8 cellular contexts compared by ENCODE assay signal in the genomic region with DNA sequence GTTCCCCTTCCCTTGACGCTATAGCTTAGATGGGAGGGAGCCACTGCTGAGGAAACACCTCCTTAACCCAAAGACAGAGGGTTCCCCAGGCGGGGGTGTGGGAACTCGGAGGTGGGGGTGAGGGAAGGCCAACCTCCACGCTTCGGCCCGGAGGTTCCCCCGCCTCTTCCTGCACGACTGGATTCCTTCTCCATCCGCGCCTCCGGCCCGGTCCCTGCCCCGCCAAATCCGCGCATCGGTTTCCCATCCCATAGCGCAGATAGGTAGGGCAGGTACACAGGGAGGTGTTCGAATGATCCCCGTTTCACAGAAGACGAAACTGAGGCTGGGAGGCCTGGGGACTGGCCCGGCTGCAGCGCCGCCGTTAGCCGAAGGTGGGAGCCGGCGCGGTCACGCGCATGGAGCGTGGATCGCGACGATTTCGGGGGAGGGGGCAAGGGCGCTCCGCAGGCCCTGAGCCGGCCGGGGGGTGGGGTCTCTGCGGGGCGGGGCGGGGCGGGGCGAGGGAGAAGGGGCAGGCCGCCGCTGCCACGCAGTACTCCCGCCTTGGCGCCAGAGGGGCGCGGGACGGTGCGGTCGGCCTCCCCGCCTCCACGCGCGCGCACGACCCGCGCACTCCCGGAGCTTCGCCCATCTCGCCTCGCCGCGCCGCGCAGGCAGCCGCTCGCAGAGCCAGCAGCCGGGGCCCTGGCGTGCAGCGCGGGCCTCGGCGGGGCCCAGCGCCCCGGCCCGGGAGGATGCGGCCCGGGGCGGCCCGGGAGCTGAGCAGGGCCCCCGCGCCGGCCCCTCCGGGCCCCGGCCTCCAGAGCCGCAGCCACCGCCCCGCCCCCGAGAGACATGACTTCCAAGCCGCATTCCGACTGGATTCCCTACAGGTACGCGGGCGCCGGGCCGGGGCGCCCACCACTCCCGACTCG. TPM values are rescaled to one million over a fixed set of nuclear protein-coding genes. Genes with fewer than 3 reads are reported as not detected.
A peak's percentile ranks its signal among the peaks of the same experiment; 100 is the strongest.
DNase-seq lines count a peak whose midpoint lies in the region; ATAC-seq, FAIRE-seq and TF ChIP-seq lines count a peak whose summit lies in the region.

A gene with protein sequence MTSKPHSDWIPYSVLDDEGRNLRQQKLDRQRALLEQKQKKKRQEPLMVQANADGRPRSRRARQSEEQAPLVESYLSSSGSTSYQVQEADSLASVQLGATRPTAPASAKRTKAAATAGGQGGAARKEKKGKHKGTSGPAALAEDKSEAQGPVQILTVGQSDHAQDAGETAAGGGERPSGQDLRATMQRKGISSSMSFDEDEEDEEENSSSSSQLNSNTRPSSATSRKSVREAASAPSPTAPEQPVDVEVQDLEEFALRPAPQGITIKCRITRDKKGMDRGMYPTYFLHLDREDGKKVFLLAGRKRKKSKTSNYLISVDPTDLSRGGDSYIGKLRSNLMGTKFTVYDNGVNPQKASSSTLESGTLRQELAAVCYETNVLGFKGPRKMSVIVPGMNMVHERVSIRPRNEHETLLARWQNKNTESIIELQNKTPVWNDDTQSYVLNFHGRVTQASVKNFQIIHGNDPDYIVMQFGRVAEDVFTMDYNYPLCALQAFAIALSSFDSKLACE (plus strand): TSS at position 538 of the 917 bp plus-strand sequence. CDS start 300 bp downstream, at position 838.

- H3K4me3 ChIP-seq in CD8-positive, alpha-beta T cell (ENCODE audit: low read depth, low read length): peak within 1 kb of the TSS; percentile 23
- H3K4me3 ChIP-seq in MM.1S (ENCODE audit: low read length) (peak within 1 kb of the TSS; percentile 37; the same call in 1 of the 2 replicates), mammary epithelial cell (replicated peaks in 1 of 3; ENCODE audit: insufficient read depth in 1 of 3, low read depth in 2 of 3, low read length in 3 of 3) (peak within 1 kb of the TSS in 2 of 3 experiments; percentile 45 to 51), kidney (ENCODE audit: low read length in 2 of 2) (peak within 1 kb of the TSS; percentile 59 to 73)

- H3K79me2 ChIP-seq in MM.1S (ENCODE audit: low read length) (no peaks in the 10 kb centered on the region), mammary epithelial cell (ENCODE audit: insufficient read depth, low read length) (no peaks in the 10 kb centered on the region)

- dilution Hi-C loops in mammary epithelial cell (cut with HindIII; ENCODE audit: low sequenced_read_pairs): no loop called here

- no peaks in the 10 kb centered on the region for H3K9me3 Mint-ChIP-seq in CD8-positive, alpha-beta T cell

- H3K27ac Mint-ChIP-seq in CD8-positive, alpha-beta T cell: no peak within 1 kb of the TSS

- no TSS peak for BruUV-seq in mammary epithelial cell (replicated peaks; lab: Mats Ljungman, UMichigan)

- no peak for DNase-seq in CD8-positive, alpha-beta T cell
- DNase-seq in MM.1S: no peak
- no peak for DNase-seq in mammary epithelial cell
- no peak for DNase-seq in kidney
- DNase-seq in stimulated activated naive CD8-positive, alpha-beta T cell treated with anti-CD3 and anti-CD28 coated beads, Interleukin-15, Interleukin-2, amounts not matched to agents 100 U/mL and 50 U/mL, for 24 hours: no peak
- no peak for DNase-seq in NCI-H1092 (lab: John Stamatoyannopoulos, UW)
- DNase-seq in GF-D8 (lab: John Stamatoyannopoulos, UW): no peak

- 0% methylated on average over 1 of the region's 104 CpGs for WGBS in mammary epithelial cell (ENCODE audit: low coverage, missing lambda C conversion rate)

- no peak for TF ChIP-seq CTCF in CD8-positive, alpha-beta T cell (IDR thresholded peaks at IDR 0.05)
- TF ChIP-seq CTCF in MM.1S (IDR thresholded peaks at IDR 0.05; ENCODE audit: low read length) (no peak), mammary epithelial cell (conservative IDR thresholded peaks at IDR 0.05 in 1 of 2, IDR thresholded peaks at IDR 0.05 in 1 of 2; ENCODE audit: extremely low read depth in 1 of 2, insufficient read depth in 1 of 2, low read depth in 1 of 2, low read length in 2 of 2) (no peak), kidney (IDR thresholded peaks at IDR 0.05; ENCODE audit: borderline replicate concordance, extremely low read depth, insufficient read depth) (no peak)

- H3K9me3 ChIP-seq in CD8-positive, alpha-beta T cell (ENCODE audit: low read length): no peaks in the 10 kb centered on the region
- H3K9me3 ChIP-seq in MM.1S (replicated peaks; ENCODE audit: insufficient read depth, low read length): no peaks in the 10 kb centered on the region
- no peaks in the 10 kb centered on the region for H3K9me3 ChIP-seq in mammary epithelial cell (replicated peaks; ENCODE audit: insufficient read depth, low read length)
- H3K9me3 ChIP-seq in kidney (ENCODE audit: control insufficient read depth in 1 of 2, low read length in 2 of 2): no peaks in the 10 kb centered on the region

- POLR2A ChIA-PET in CD8-positive, alpha-beta T cell (lab: Charles Lee): no interaction called here

- in situ Hi-C loops in mammary epithelial cell (cut with MboI; ENCODE audit: low sequenced_read_pairs in 2 of 2): loop anchor here in 1 of 2 donors (10.0 kb wide), 1 partner anchor 76 kb away; no protein-coding TSS in a partner anchor

- H3K36me3 ChIP-seq in CD8-positive, alpha-beta T cell (ENCODE audit: insufficient read depth, low read length): no peaks in the 10 kb centered on the region
- H3K36me3 ChIP-seq in MM.1S (replicated peaks; ENCODE audit: insufficient read depth, low read length): no peaks in the 10 kb centered on the region
- no peaks in the 10 kb centered on the region for H3K36me3 ChIP-seq in mammary epithelial cell (ENCODE audit: insufficient read depth, low read length)
- no peaks in the 10 kb centered on the region for H3K36me3 ChIP-seq in kidney (ENCODE audit: control insufficient read depth in 1 of 2, insufficient read depth in 2 of 2, low read length in 2 of 2)

- peaks cover 10% of the 10 kb centered on the region for H3K27me3 ChIP-seq in CD8-positive, alpha-beta T cell (ENCODE audit: insufficient read depth, low read length)
- H3K27me3 ChIP-seq in MM.1S (replicated peaks; ENCODE audit: insufficient read depth, low read length) (no peaks in the 10 kb centered on the region), mammary epithelial cell (ENCODE audit: insufficient read depth, low read length) (peaks cover 6% of the 10 kb centered on the region)

- ATAC-seq in CD8-positive, alpha-beta T cell: no peak
- ATAC-seq in stimulated activated naive CD8-positive, alpha-beta T cell treated with anti-CD3 and anti-CD28 coated beads, Interleukin-15, Interleukin-2, amounts not matched to agents 100 U/mL and 50 U/mL, for 24 hours: peak; percentile 33
- no peak for ATAC-seq in GM18858 (IDR thresholded peaks at IDR 0.05; ENCODE audit: unreplicated experiment)

- peaks cover 9% of the 10 kb centered on the region for H3K4me1 ChIP-seq in CD8-positive, alpha-beta T cell (ENCODE audit: insufficient read depth, low read length)
- H3K4me1 ChIP-seq in MM.1S (ENCODE audit: low read length): no peaks in the 10 kb centered on the region
- H3K4me1 ChIP-seq in mammary epithelial cell (ENCODE audit: insufficient read depth, low read length): peaks cover 9% of the 10 kb centered on the region
- peaks cover 13 to 21% of the 10 kb centered on the region in 2 donors for H3K4me1 ChIP-seq in kidney (ENCODE audit: control insufficient read depth in 1 of 2, insufficient read depth in 1 of 2, low read depth in 1 of 2, low read length in 2 of 2)

- H3K27ac ChIP-seq in CD8-positive, alpha-beta T cell (ENCODE audit: low read depth, low read length): no peak within 1 kb of the TSS
- H3K27ac ChIP-seq in MM.1S (ENCODE audit: low read length): no peak within 1 kb of the TSS
- H3K27ac ChIP-seq in mammary epithelial cell (ENCODE audit: insufficient read depth, low read depth, low read length): no peak within 1 kb of the TSS
- H3K27ac ChIP-seq in kidney (ENCODE audit: low read depth in 2 of 2, low read length in 2 of 2): no peak within 1 kb of the TSS

- H4K20me1 ChIP-seq in MM.1S (ENCODE audit: insufficient read depth, low read length) (no peaks in the 10 kb centered on the region), mammary epithelial cell (ENCODE audit: insufficient read depth, low read length) (no peaks in the 10 kb centered on the region)

- H3K36me3 Mint-ChIP-seq in CD8-positive, alpha-beta T cell: no peaks in the 10 kb centered on the region

- H3K9ac ChIP-seq in MM.1S (ENCODE audit: low read length) (no peak within 1 kb of the TSS), mammary epithelial cell (ENCODE audit: insufficient read depth, low read length) (no peak within 1 kb of the TSS), kidney (ENCODE audit: low read length in 2 of 2) (peak within 1 kb of the TSS in 1 of 2 donors; percentile 67)

- no peaks in the 10 kb centered on the region for H3F3A ChIP-seq in MM.1S (ENCODE audit: insufficient read depth, low read length)

- H3K4me1 Mint-ChIP-seq in CD8-positive, alpha-beta T cell (ENCODE audit: low read depth): peaks cover 8% of the 10 kb centered on the region

- H2AFZ ChIP-seq in MM.1S (ENCODE audit: low read length): peak within 1 kb of the TSS; percentile 38; the same call in 1 of the 2 replicates
- H2AFZ ChIP-seq in mammary epithelial cell (ENCODE audit: low read depth, low read length): peak within 1 kb of the TSS; percentile 68

- H3K4me3 Mint-ChIP-seq in CD8-positive, alpha-beta T cell: peak within 1 kb of the TSS; percentile 67

- no peaks in the 10 kb centered on the region for H3K9me2 ChIP-seq in MM.1S (replicated peaks; ENCODE audit: insufficient read depth, low read length)

- H3K4me2 ChIP-seq in MM.1S (ENCODE audit: low read depth, low read length) (peak within 1 kb of the TSS; percentile 47; the same call in 1 of the 2 replicates), mammary epithelial cell (ENCODE audit: insufficient read depth, low read depth, low read length) (peak within 1 kb of the TSS; percentile 86)

- intact Hi-C loops in CD8-positive, alpha-beta T cell (cut with DNase I, micrococcal nuclease): no loop called here
- intact Hi-C loops in mammary epithelial cell (cut with micrococcal nuclease) (loop anchor here (1.0 kb wide), 1 partner anchor 18 kb away; no protein-coding TSS in a partner anchor), kidney (cut with DNase I) (no loop called here)

- CTCF ChIA-PET in CD8-positive, alpha-beta T cell (lab: Charles Lee): no interaction called here
- CTCF ChIA-PET in mammary epithelial cell (lab: Charles Lee; ENCODE audit: low non-redundant PET): no interaction called here

- H3K27me3 Mint-ChIP-seq in CD8-positive, alpha-beta T cell (ENCODE audit: low read depth): peaks cover 56% of the 10 kb centered on the region

- FAIRE-seq in kidney (lab: Jason Lieb, UNC): no peak

RNA-seq across cellular contexts. Expression of the gene that starts here (rescaled TPM):
- total RNA-seq in CD8-positive, alpha-beta T cell: not detected
- total RNA-seq in mammary epithelial cell: 1 to 10 TPM; 3.8 to 4.8 TPM
- 0.87 TPM for polyA plus RNA-seq in mammary epithelial cell
- polyA minus RNA-seq in mammary epithelial cell: 1.1 TPM
- 6.8 TPM for total RNA-seq in kidney
- polyA plus RNA-seq in kidney (ENCODE audit: insufficient read depth, low read depth, low replicate concordance): 5.9 TPM
